ENCODE assay signal across 8 cellular contexts in the genomic region with DNA sequence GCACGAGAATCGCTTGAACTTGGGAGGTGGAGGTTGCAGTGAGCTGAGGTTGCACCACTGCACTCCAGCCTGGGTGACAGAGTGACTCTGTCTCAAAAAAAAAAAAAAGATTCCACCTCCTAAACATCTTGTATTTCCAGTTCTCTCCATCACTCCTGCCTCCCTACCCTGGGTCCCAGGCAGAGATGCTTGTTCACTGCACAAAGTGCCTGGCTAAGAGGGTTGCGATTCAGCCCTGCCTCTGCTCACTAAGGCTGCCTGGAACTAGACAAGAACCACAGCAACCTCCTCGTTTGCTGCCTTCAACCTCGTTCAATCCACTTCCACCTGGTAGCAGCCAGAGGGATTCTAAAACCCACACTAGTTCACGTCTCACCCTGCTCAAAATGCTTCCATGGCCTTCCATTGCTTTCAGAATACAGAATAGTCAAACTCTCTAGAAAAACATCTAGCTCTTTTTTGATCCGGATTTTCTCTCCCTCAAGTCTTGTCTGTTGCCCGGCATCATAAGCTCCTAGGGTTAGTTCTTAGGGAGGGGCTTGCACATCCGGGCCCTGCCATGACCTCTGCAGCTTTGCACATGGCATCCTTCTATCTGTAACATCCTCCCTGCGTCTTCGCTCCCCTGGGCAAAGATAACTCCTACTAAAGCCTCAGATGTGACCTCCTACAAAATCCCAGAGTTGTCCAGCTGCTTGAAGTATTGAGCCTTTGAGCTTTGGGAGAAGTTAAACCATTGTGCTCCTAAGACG. TPM values are rescaled to one million over a fixed set of nuclear protein-coding genes. Genes with fewer than 3 reads are reported as not detected.
DNase-seq lines count a peak whose midpoint lies in the region; ATAC-seq and TF ChIP-seq lines count a peak whose summit lies in the region.

No MANE protein-coding gene starts in this region.

- no peak for ATAC-seq in SK-N-SH treated with all-trans-retinoic acid at 6 μM for 48 hours
- ATAC-seq in GM18858 (IDR thresholded peaks at IDR 0.05; ENCODE audit: unreplicated experiment) = no peak

- H4K91ac ChIP-seq in neuronal stem cell (ENCODE audit: low read depth, low read length, poor library complexity) = no peak overlapping the region

- H3K4me1 ChIP-seq in SK-N-SH (ENCODE audit: control insufficient read depth in 1 of 2, insufficient read depth in 2 of 2, low read depth in 1 of 2, low read length in 1 of 2) (peaks cover 6 to 19% of the 10 kb centered on the region in 2 experiments; a peak in 3 of 4 replicates), ascending aorta (peaks cover 0 to 8% of the 10 kb centered on the region in 2 donors), neuronal stem cell (ENCODE audit: control insufficient read depth in 2 of 2, insufficient read depth in 1 of 2, low read depth in 1 of 2, low read length in 2 of 2) (peaks cover 14 to 22% of the 10 kb centered on the region in 2 donors)

- CTCF ChIA-PET in SK-N-SH (lab: Yijun Ruan, JAX) = interaction anchor here (0.8 to 5.7 kb wide), 3 partner anchors 22 to 99 kb away, joined by 3 to 34 read pairs (median 6); no protein-coding TSS in a partner anchor

- WGBS in SK-N-SH (ENCODE audit: low lambda C conversion rate) = 91% methylated on average over 12 of the region's 12 CpGs
- WGBS in neuronal stem cell (ENCODE audit: extremely low coverage in 2 of 2, insufficient read length in 2 of 2, insufficient replicate concordance in 1 of 2), 2 donors = no CpG with 5 or more reads among the region's 12 CpGs

- no peak overlapping the region for H2BK120ac ChIP-seq in neuronal stem cell (ENCODE audit: low read depth, low read length)

- no peaks in the 10 kb centered on the region for H3K27me3 ChIP-seq in SK-N-SH (ENCODE audit: insufficient read depth)
- H3K27me3 ChIP-seq in ascending aorta = no peaks in the 10 kb centered on the region
- no peaks in the 10 kb centered on the region for H3K27me3 ChIP-seq in neuronal stem cell (ENCODE audit: control insufficient read depth in 3 of 3, insufficient read depth in 3 of 3, low read depth in 1 of 3, low read length in 3 of 3)

- H3K4ac ChIP-seq in neuronal stem cell (ENCODE audit: low read length) = no peak overlapping the region

- H2BK12ac ChIP-seq in neuronal stem cell (ENCODE audit: low read length) = no peak overlapping the region

- H3K4me3 ChIP-seq in SK-N-SH (ENCODE audit: low read depth in 2 of 2, low read length in 1 of 2) = no peak overlapping the region; a peak in 1 of 4 replicates
- H3K4me3 ChIP-seq in ascending aorta = peak overlapping the region; percentile 64 to 69
- H3K4me3 ChIP-seq in neuronal stem cell (ENCODE audit: low read length in 2 of 2) = no peak overlapping the region

- H3K4me2 ChIP-seq in SK-N-SH = peak overlapping the region; percentile 83
- peak overlapping the region; percentile 55 for H3K4me2 ChIP-seq in neuronal stem cell (ENCODE audit: insufficient read depth, low read length, poor library complexity, severe bottlenecking)

- intact Hi-C loops in ascending aorta (cut with DNase I) = loop anchor here (5.0 to 10.0 kb wide), 5 partner anchors 75 to 1278 kb away; partner anchors contain the start of genes ABTB1, ACAD9 and RAB7A

- H3K79me1 ChIP-seq in neuronal stem cell (ENCODE audit: low read depth, low read length) = peaks cover 5% of the 10 kb centered on the region

- H3K79me2 ChIP-seq in SK-N-SH (ENCODE audit: insufficient read depth) = peaks cover 33% of the 10 kb centered on the region

- no peak overlapping the region for H4K8ac ChIP-seq in neuronal stem cell (ENCODE audit: low read depth, low read length)

- no peak overlapping the region for H3K23ac ChIP-seq in neuronal stem cell (ENCODE audit: low read depth, low read length, poor library complexity)

- no peak overlapping the region for H2BK5ac ChIP-seq in neuronal stem cell (ENCODE audit: low read length)

- no peak overlapping the region for H2BK15ac ChIP-seq in neuronal stem cell (ENCODE audit: low read length)

- H3K36me3 ChIP-seq in SK-N-SH (replicated peaks in 1 of 2; ENCODE audit: control insufficient read depth in 1 of 2, insufficient read depth in 2 of 2, low read length in 1 of 2) (peaks cover 3 to 8% of the 10 kb centered on the region in 2 experiments), KOPT-K1 (ENCODE audit: insufficient read depth, low read length) (peaks cover 31% of the 10 kb centered on the region), ascending aorta (no peaks in the 10 kb centered on the region), neuronal stem cell (replicated peaks in 1 of 2; ENCODE audit: control insufficient read depth in 2 of 2, insufficient read depth in 2 of 2, low read length in 2 of 2) (peaks cover 19 to 33% of the 10 kb centered on the region in 2 donors)

- no peak overlapping the region for H3K14ac ChIP-seq in neuronal stem cell (ENCODE audit: low read length)

- DNase-seq in SK-N-SH (no peak), ascending aorta (ENCODE audit: low spot score in 2 of 2) (no peak), neuronal stem cell (ENCODE audit: low spot score) (no peak), SW 1271 (lab: John Stamatoyannopoulos, UW) (no peak), SKM-1 treated with dmso at 0.1 percent for 144 hours (lab: John Stamatoyannopoulos, UW; ENCODE audit: unreplicated experiment) (no peak)

- no peaks in the 10 kb centered on the region for H3F3A ChIP-seq in SK-N-SH (replicated peaks; ENCODE audit: insufficient read depth)

- H3K27ac ChIP-seq in SK-N-SH (ENCODE audit: low read depth in 2 of 2, low read length in 1 of 2) = no peak overlapping the region
- peak overlapping the region; percentile 92 for H3K27ac ChIP-seq in KOPT-K1 (ENCODE audit: low read depth, low read length, poor library complexity, severe bottlenecking)
- no peak overlapping the region for H3K27ac ChIP-seq in ascending aorta
- no peak overlapping the region for H3K27ac ChIP-seq in neuronal stem cell (replicated peaks; ENCODE audit: low read length)

- no peaks in the 10 kb centered on the region for H3K9me3 ChIP-seq in SK-N-SH
- no peaks in the 10 kb centered on the region for H3K9me3 ChIP-seq in KOPT-K1 (ENCODE audit: insufficient read depth, low read length, poor library complexity, severe bottlenecking)
- H3K9me3 ChIP-seq in ascending aorta = no peaks in the 10 kb centered on the region
- no peaks in the 10 kb centered on the region for H3K9me3 ChIP-seq in neuronal stem cell (replicated peaks in 1 of 2; ENCODE audit: control insufficient read depth in 2 of 2, insufficient read depth in 1 of 2, low read depth in 1 of 2, low read length in 2 of 2)

- H3K9me2 ChIP-seq in SK-N-SH = no peaks in the 10 kb centered on the region

- H2AFZ ChIP-seq in SK-N-SH (ENCODE audit: low read depth) (peak overlapping the region; percentile 97; the same call in 1 of the 2 replicates), neuronal stem cell (ENCODE audit: low read length) (peak overlapping the region; percentile 88)

- no peak overlapping the region for H3K9ac ChIP-seq in SK-N-SH
- no peak overlapping the region for H3K9ac ChIP-seq in neuronal stem cell (ENCODE audit: low read depth, low read length, poor library complexity)

- no peak overlapping the region for H2AK5ac ChIP-seq in neuronal stem cell (ENCODE audit: low read depth, low read length)

- POLR2A ChIA-PET in SK-N-SH (lab: Yijun Ruan, JAX) = interaction anchor here (1.0 to 1.9 kb wide), 2 partner anchors 8 to 22 kb away, joined by 4 to 6 read pairs; no protein-coding TSS in a partner anchor

- H4K20me1 ChIP-seq in SK-N-SH (ENCODE audit: insufficient read depth) = no peaks in the 10 kb centered on the region

- no peak overlapping the region for H3K18ac ChIP-seq in neuronal stem cell (ENCODE audit: low read length)

- no peak for TF ChIP-seq EP300 in SK-N-SH (IDR thresholded peaks at IDR 0.05; ENCODE audit: borderline replicate concordance in 1 of 2, low read depth in 1 of 2, low read length in 1 of 2)

- no peak for TF ChIP-seq RAD21 in SK-N-SH (IDR thresholded peaks at IDR 0.05; ENCODE audit: low read length)

- no peak for TF ChIP-seq CTCF in SK-N-SH (IDR thresholded peaks at IDR 0.05)
- no peak for TF ChIP-seq CTCF in ascending aorta (IDR thresholded peaks at IDR 0.05)

TF ChIP-seq in SK-N-SH, 30 proteins besides CTCF, POLR2A, EP300 and RAD21 (continues in another document):
- no peak for TF ChIP-seq USF2 (IDR thresholded peaks at IDR 0.05; ENCODE audit: borderline replicate concordance, low read depth, low read length)

TF ChIP-seq in SK-N-SH treated with all-trans-retinoic acid at 6 μM for 48 hours, 23 proteins besides CTCF, POLR2A, EP300 and RAD21:
- TF ChIP-seq, protein P1, sequence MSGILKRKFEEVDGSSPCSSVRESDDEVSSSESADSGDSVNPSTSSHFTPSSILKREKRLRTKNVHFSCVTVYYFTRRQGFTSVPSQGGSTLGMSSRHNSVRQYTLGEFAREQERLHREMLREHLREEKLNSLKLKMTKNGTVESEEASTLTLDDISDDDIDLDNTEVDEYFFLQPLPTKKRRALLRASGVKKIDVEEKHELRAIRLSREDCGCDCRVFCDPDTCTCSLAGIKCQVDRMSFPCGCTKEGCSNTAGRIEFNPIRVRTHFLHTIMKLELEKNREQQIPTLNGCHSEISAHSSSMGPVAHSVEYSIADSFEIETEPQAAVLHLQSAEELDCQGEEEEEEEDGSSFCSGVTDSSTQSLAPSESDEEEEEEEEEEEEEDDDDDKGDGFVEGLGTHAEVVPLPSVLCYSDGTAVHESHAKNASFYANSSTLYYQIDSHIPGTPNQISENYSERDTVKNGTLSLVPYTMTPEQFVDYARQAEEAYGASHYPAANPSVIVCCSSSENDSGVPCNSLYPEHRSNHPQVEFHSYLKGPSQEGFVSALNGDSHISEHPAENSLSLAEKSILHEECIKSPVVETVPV (CRISPR knock-in tag; IDR thresholded peaks at IDR 0.05) = no peak

RNA-seq across cellular contexts. Expression of gene MCM2, which starts 1.0 kb away (rescaled TPM):
- 39.8 and 56.9 TPM in 2 replicates for polyA plus RNA-seq in SK-N-SH (2012; rRNA removed)
- 18.6 and 29.9 TPM in 2 replicates for polyA plus RNA-seq in SK-N-SH (2012; cell fraction: cytosol; rRNA removed)
- 36.3 and 41.6 TPM in 2 replicates for polyA plus RNA-seq in SK-N-SH (2012; cell fraction: nucleus; rRNA removed)
- 1.9 TPM for total RNA-seq in ascending aorta
- polyA plus RNA-seq in neuronal stem cell (2013, experiment 1 of 2) = 68.7 TPM
- polyA plus RNA-seq in neuronal stem cell (2013, experiment 2 of 2) = 67.7 TPM

RNA-seq across cellular contexts. Expression of gene TPRA1, which starts 6.7 kb away (rescaled TPM):
- polyA plus RNA-seq in SK-N-SH (2012; rRNA removed) = 26.3 and 31.6 TPM in 2 replicates
- polyA plus RNA-seq in SK-N-SH (2012; cell fraction: cytosol; rRNA removed) = 11.8 and 18.8 TPM in 2 replicates
- 41.2 and 42.1 TPM in 2 replicates for polyA plus RNA-seq in SK-N-SH (2012; cell fraction: nucleus; rRNA removed)
- 87.1 TPM for total RNA-seq in ascending aorta
- polyA plus RNA-seq in neuronal stem cell (2013, experiment 1 of 2) = 17.1 TPM
- 16.1 TPM for polyA plus RNA-seq in neuronal stem cell (2013, experiment 2 of 2)

RNA-seq across cellular contexts. Expression of gene PODXL2, which starts 31.8 kb away (rescaled TPM):
- 27.5 and 28.8 TPM in 2 replicates for polyA plus RNA-seq in SK-N-SH (2012; rRNA removed)
- polyA plus RNA-seq in SK-N-SH (2012; cell fraction: cytosol; rRNA removed) = 17.2 and 24.8 TPM in 2 replicates
- 19.9 and 23.6 TPM in 2 replicates for polyA plus RNA-seq in SK-N-SH (2012; cell fraction: nucleus; rRNA removed)
- total RNA-seq in ascending aorta = 1.6 TPM
- 26.3 TPM for polyA plus RNA-seq in neuronal stem cell (2013, experiment 1 of 2)
- 24.4 TPM for polyA plus RNA-seq in neuronal stem cell (2013, experiment 2 of 2)

Comparison
In these comparisons a context has a peak if more than half of its experiments do, and no peak if none do; other contexts are left out.
1. H3K4me3 ChIP-seq: peak in ascending aorta (2 of 2); none in SK-N-SH (0 of 2) and neuronal stem cell (0 of 2).